Comparison of ENCODE assay signal across 22 cellular contexts in the genomic region with DNA sequence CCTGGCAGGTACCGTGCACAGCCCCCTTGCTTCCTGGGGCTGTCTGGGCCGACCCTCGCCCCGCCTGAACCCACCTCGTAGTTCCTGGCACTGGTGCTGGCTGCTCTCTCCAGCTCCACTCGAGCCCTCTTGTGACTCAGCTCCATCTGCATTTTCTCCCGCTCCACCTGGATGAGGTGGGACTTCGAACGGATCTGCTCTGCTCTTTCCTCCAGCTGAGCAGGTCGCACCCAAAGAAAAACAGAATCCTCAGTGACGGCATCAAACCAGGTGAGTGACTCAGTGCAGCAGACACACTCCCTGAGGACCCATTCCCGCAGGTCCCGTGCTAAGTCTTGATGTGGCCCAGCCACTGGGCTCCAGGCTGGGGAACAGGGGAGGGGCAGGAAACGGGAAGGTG. TPM values are rescaled to one million over a fixed set of nuclear protein-coding genes. Genes with fewer than 3 reads are reported as not detected.
A peak's percentile ranks its signal among the peaks of the same experiment; 100 is the strongest.
DNase-seq lines count a peak whose midpoint lies in the region; ATAC-seq and TF ChIP-seq lines count a peak whose summit lies in the region.
"Had no signal": no experiment of that assay in that cellular context is flagged by ENCODE, and none has a peak within 500 bp of the region (broad histone marks: within the 10 kb centered on the region; RNA-seq: fewer than 3 reads in every experiment).

No MANE protein-coding gene starts in this region.

- peaks cover 36% of the 10 kb centered on the region for H3K36me3 ChIP-seq in H7 (replicated peaks; ENCODE audit: control insufficient read depth, insufficient read depth, low read length)
- H3K36me3 ChIP-seq in PC-3 (ENCODE audit: low read depth, low read length), result peaks cover 36% of the 10 kb centered on the region
- peaks cover 10 to 98% (median 12%) of the 10 kb centered on the region in 3 donors for H3K36me3 ChIP-seq in esophagus squamous epithelium

- no peak overlapping the region for H3K4me3 ChIP-seq in H7 (ENCODE audit: insufficient read depth, low read depth, low read length)
- peak overlapping the region; percentile 46; the same call in 1 of the 2 replicates for H3K4me3 ChIP-seq in PC-3 (ENCODE audit: low read length)
- no peak overlapping the region for H3K4me3 ChIP-seq in esophagus squamous epithelium
- H3K4me3 ChIP-seq: BLaER1 treated with 17β-estradiol and CSF1 and Interleukin-3, amounts not matched to agents 10 nM and 100 nM; heart left ventricle had no signal

- peak; percentile 36 for DNase-seq in H7
- peak; percentile 92 for DNase-seq in PC-3
- no peak for DNase-seq in esophagus squamous epithelium (lab: John Stamatoyannopoulos, UW)
- peak; percentile 44 for DNase-seq in renal cortical epithelial cell (ENCODE audit: low read depth)
- DNase-seq in cerebellar nuclear complex (lab: John Stamatoyannopoulos, UW), result no peak
- DNase-seq: activated CD4-positive, alpha-beta T cell treated with anti-CD3 and anti-CD28 coated beads for 48 hours; activated gamma-delta T cell treated with Interleukin-2 at 50 U/mL for 16 hours; activated T-cell treated with anti-CD3 and anti-CD28 coated beads, Interleukin-2, amount 50 U/mL, for 24 hours; DND-41; heart left ventricle; midbrain; MV-4-11; natural killer cell; NCI-H146; NCI-H446; NCI-H774; occipital lobe; stimulated activated CD4-positive, alpha-beta T cell treated with anti-CD3 and anti-CD28 coated beads, Interleukin-2, amount 100 ng/mL, for 48 hours had no signal

- intact Hi-C loops in PC-3 (cut with micrococcal nuclease) (loop anchor here (5.0 kb wide), 1 partner anchor 122 kb away; no protein-coding TSS in a partner anchor), esophagus squamous epithelium (cut with DNase I) (no loop called here)

- H3K4me1 ChIP-seq in PC-3 (ENCODE audit: insufficient read depth, low read length) (peaks cover 27% of the 10 kb centered on the region), esophagus squamous epithelium (peaks cover under 1 to 32% (median 12%) of the 10 kb centered on the region in 3 donors)

- POLR2A ChIA-PET in PC-3 (lab: Charles Lee; ENCODE audit: unreplicated experiment), result interaction anchor here (0.6 to 0.7 kb wide), 3 partner anchors 45 to 176 kb away, joined by 3 to 13 read pairs (median 3); no protein-coding TSS in a partner anchor

- WGBS in esophagus squamous epithelium, 2 donors, result 63 to 89% methylated on average over 5 to 7 of the region's 14 CpGs

- H3K79me2 ChIP-seq in PC-3 (ENCODE audit: low read length), result peaks cover 60% of the 10 kb centered on the region

- CTCF ChIA-PET in PC-3 (lab: Charles Lee), result interaction anchor here (0.7 kb wide), 1 partner anchor 123 kb away, joined by 3 read pairs; no protein-coding TSS in a partner anchor

- H3K27ac ChIP-seq in PC-3 (ENCODE audit: low read length) (peak overlapping the region; percentile 93), esophagus squamous epithelium (peak overlapping the region; percentile 51 to 81 (median 66))
- H3K27ac ChIP-seq: BLaER1 treated with 17β-estradiol and CSF1 and Interleukin-3, amounts not matched to agents 10 nM and 100 nM; heart left ventricle; VCaP had no signal

- no TSS peak for BruUV-seq in PC-3 (replicated peaks; lab: Mats Ljungman, UMichigan)

- H3K9me2 ChIP-seq in PC-3 (replicated peaks; ENCODE audit: low read length), result no peaks in the 10 kb centered on the region

- H3K4me2 ChIP-seq in PC-3 (ENCODE audit: low read length), result peak overlapping the region; percentile 74
- H3K4me2 ChIP-seq: BLaER1 treated with 17β-estradiol and CSF1 and Interleukin-3, amounts not matched to agents 10 nM and 100 nM had no signal

- H3K9ac ChIP-seq in PC-3 (ENCODE audit: low read length), result peak overlapping the region; percentile 42; the same call in 1 of the 2 replicates

- H3F3A ChIP-seq in PC-3 (ENCODE audit: low read length, unreplicated experiment), result no peaks in the 10 kb centered on the region

- ATAC-seq in PC-3, result peak; percentile 82
- ATAC-seq in HG02852 (IDR thresholded peaks at IDR 0.05; ENCODE audit: unreplicated experiment), result no peak
- ATAC-seq in HG03521 (IDR thresholded peaks at IDR 0.05; ENCODE audit: unreplicated experiment), result no peak
- ATAC-seq: natural killer cell had no signal

- no peaks in the 10 kb centered on the region for H4K20me1 ChIP-seq in PC-3 (ENCODE audit: low read length)

- H2AFZ ChIP-seq in PC-3 (ENCODE audit: low read length), result 0 out of 2 replicates have a peak overlapping the region, but pooled peaks have one; percentile 27

- H3K9me3 ChIP-seq in PC-3 (ENCODE audit: low read length) (no peaks in the 10 kb centered on the region), esophagus squamous epithelium (no peaks in the 10 kb centered on the region)
- H3K9me3 ChIP-seq: BLaER1 treated with 17β-estradiol and CSF1 and Interleukin-3, amounts not matched to agents 10 nM and 100 nM; heart left ventricle had no signal

- no peak for TF ChIP-seq CTCF in PC-3 (conservative IDR thresholded peaks at IDR 0.05; ENCODE audit: low read depth, low read length)
- no peak for TF ChIP-seq CTCF in esophagus squamous epithelium (IDR thresholded peaks at IDR 0.05)

- H3K27me3 ChIP-seq in H7 (ENCODE audit: control insufficient read depth, insufficient read depth, low read length), result no peaks in the 10 kb centered on the region
- H3K27me3 ChIP-seq in PC-3 (ENCODE audit: low read length), result no peaks in the 10 kb centered on the region
- H3K27me3 ChIP-seq in esophagus squamous epithelium, result no peaks in the 10 kb centered on the region
- H3K27me3 ChIP-seq: BLaER1 treated with 17β-estradiol and CSF1 and Interleukin-3, amounts not matched to agents 10 nM and 100 nM; heart left ventricle had no signal

- no peak for TF ChIP-seq POLR2A in esophagus squamous epithelium (IDR thresholded peaks at IDR 0.05)

RNA-seq across cellular contexts. Expression of a gene that starts 7.4 kb away (rescaled TPM):
- 44.7 and 63.0 TPM in 2 replicates for total RNA-seq in H7 (2014; rRNA removed; shearing (Covaris generic))
- total RNA-seq in PC-3 (2014; rRNA removed) (88.4 and 146 TPM in 2 replicates), esophagus squamous epithelium (10 to 100 TPM; 16.6 to 40.4 (median 30.2) TPM), renal cortical epithelial cell (33.5 and 64.4 TPM in 2 replicates)

RNA-seq across cellular contexts. Expression of a gene that starts 16.7 kb away (rescaled TPM):
- 25.8 and 32.6 TPM in 2 replicates for total RNA-seq in H7 (2014; rRNA removed; shearing (Covaris generic))
- 42.6 and 42.9 TPM in 2 replicates for total RNA-seq in PC-3 (2014; rRNA removed)
- total RNA-seq in esophagus squamous epithelium, result 10 to 100 TPM; 16.8 to 31.5 (median 17.9) TPM
- total RNA-seq in renal cortical epithelial cell, result 17.9 and 25.9 TPM in 2 replicates

RNA-seq across cellular contexts. Expression of a gene that starts 16.7 kb away (rescaled TPM):
- 101 and 117 TPM in 2 replicates for total RNA-seq in H7 (2014; rRNA removed; shearing (Covaris generic))
- 58.5 and 59.3 TPM in 2 replicates for total RNA-seq in PC-3 (2014; rRNA removed)
- 10 to 100 TPM; 16.3 to 51.7 (median 28.2) TPM for total RNA-seq in esophagus squamous epithelium
- 5.5 and 17.2 TPM in 2 replicates for total RNA-seq in renal cortical epithelial cell

Comparison
In these comparisons a context has a peak if more than half of its experiments do, and no peak if none do; other contexts are left out.
1. DNase-seq: peak in H7 (single experiment), PC-3 (single experiment) and renal cortical epithelial cell (single experiment); none in esophagus squamous epithelium (single experiment) and cerebellar nuclear complex (0 of 2).